In genomic region chr6:18985958-18986357, GRCh38 we compare ENCODE assay signal across 24 cellular contexts.
"Had no signal": no experiment of that assay in that cellular context is flagged by ENCODE, and none has a peak within 500 bp of the region (broad histone marks: within the 10 kb centered on the region; RNA-seq: fewer than 3 reads in every experiment).

No MANE protein-coding gene starts in this region.

- H3K27me3 Mint-ChIP-seq: naive thymus-derived CD8-positive, alpha-beta T cell; progenitor cell of endocrine pancreas; stimulated activated naive B cell treated with anti-CD40 and anti-IgM and Interleukin-4, amounts not matched to agents 10 μg/mL and 1 μg/mL and 100 μg/mL, for 72 hours had no signal

- H3K27me3 ChIP-seq: neural progenitor cell, neutrophil, right atrium auricular region, right lobe of liver, stomach, testis, thyroid gland, transverse colon, upper lobe of right lung had no signal

- H3K4me3 Mint-ChIP-seq: naive thymus-derived CD8-positive, alpha-beta T cell; nephron progenitor cell; neural progenitor cell; stimulated activated naive B cell treated with anti-CD40 and anti-IgM and Interleukin-4, amounts not matched to agents 10 μg/mL and 1 μg/mL and 100 μg/mL, for 72 hours had no signal

- H3K4me3 ChIP-seq: lower lobe of right lung, neural progenitor cell, right atrium auricular region, right lobe of liver, smooth muscle cell, stomach, testis, thyroid gland, transverse colon, upper lobe of right lung had no signal

- H3K4me1 ChIP-seq: lower lobe of right lung, right lobe of liver, testis, upper lobe of right lung had no signal

- H3K4me1 Mint-ChIP-seq: naive thymus-derived CD8-positive, alpha-beta T cell; stimulated activated naive B cell treated with anti-CD40 and anti-IgM and Interleukin-4, amounts not matched to agents 10 μg/mL and 1 μg/mL and 100 μg/mL, for 72 hours had no signal

- H3K9me3 Mint-ChIP-seq: nephron progenitor cell had no signal

- H3K27ac ChIP-seq: lower lobe of right lung, neural progenitor cell, neutrophil, right atrium auricular region, right lobe of liver, stomach, testis, thyroid gland, transverse colon, upper lobe of right lung had no signal

- DNase-seq: hippocampal formation; kidney glomerular epithelial cell; left cardiac atrium; lower lobe of right lung; mesenchymal stem cell; naive thymus-derived CD8-positive, alpha-beta T cell; nephron progenitor cell; occipital lobe; right lobe of liver; stimulated activated CD4-positive, alpha-beta T cell treated with anti-CD3 and anti-CD28 coated beads, Interleukin-1b, Interleukin-23, amount 100 ng/mL, for 48 hours; stimulated activated CD4-positive, alpha-beta T cell treated with anti-CD3 and anti-CD28 coated beads, Interleukin-4, amount 100 ng/mL, for 1 hour; stimulated activated naive B cell treated with anti-CD40 and anti-IgM and Interleukin-4, amounts not matched to agents 10 μg/mL and 1 μg/mL and 100 μg/mL, for 72 hours; stimulated activated naive CD8-positive, alpha-beta T cell treated with anti-CD3 and anti-CD28 coated beads, Interleukin-15, Interleukin-2, amounts not matched to agents 100 U/mL and 50 U/mL, for 24 hours; stomach; testis; thyroid gland; transverse colon; upper lobe of right lung had no signal

- ATAC-seq: left lobe of liver; lower lobe of right lung; naive thymus-derived CD8-positive, alpha-beta T cell; right lobe of liver; stimulated activated naive B cell treated with anti-CD40 and anti-IgM and Interleukin-4, amounts not matched to agents 10 μg/mL and 1 μg/mL and 100 μg/mL, for 72 hours; stimulated activated naive CD8-positive, alpha-beta T cell treated with anti-CD3 and anti-CD28 coated beads, Interleukin-15, Interleukin-2, amounts not matched to agents 100 U/mL and 50 U/mL, for 24 hours; upper lobe of right lung had no signal

- H3K36me3 ChIP-seq: lower lobe of right lung, neural progenitor cell, neutrophil, right atrium auricular region, right lobe of liver, stomach, thyroid gland, transverse colon, upper lobe of right lung had no signal

- H3K27ac Mint-ChIP-seq: naive thymus-derived CD8-positive, alpha-beta T cell; nephron progenitor cell; progenitor cell of endocrine pancreas; stimulated activated naive B cell treated with anti-CD40 and anti-IgM and Interleukin-4, amounts not matched to agents 10 μg/mL and 1 μg/mL and 100 μg/mL, for 72 hours had no signal

- H3K4me2 ChIP-seq: neural progenitor cell, smooth muscle cell had no signal

- H3K36me3 Mint-ChIP-seq: naive thymus-derived CD8-positive, alpha-beta T cell; stimulated activated naive B cell treated with anti-CD40 and anti-IgM and Interleukin-4, amounts not matched to agents 10 μg/mL and 1 μg/mL and 100 μg/mL, for 72 hours had no signal

- H2AFZ ChIP-seq: neural progenitor cell had no signal
